Comparison of ENCODE assay signal across 1 cellular context in genomic region chr18:4453712-4454547, GRCh38.
TF ChIP-seq lines count a peak whose summit lies in the region.

No MANE protein-coding gene starts in this region.

TF ChIP-seq in GM12878, 131 proteins besides CTCF, POLR2A, EP300 and RAD21 (continues in another document):
- no peak; the same call in 1 of the 2 replicates for TF ChIP-seq POLR2AphosphoS2 (IDR thresholded peaks at IDR 0.05; ENCODE audit: low read depth, low read length)
- peak; percentile 45 for TF ChIP-seq IKZF1 (conservative IDR thresholded peaks at IDR 0.05)
- TF ChIP-seq DPF2 (IDR thresholded peaks at IDR 0.05) = 0 out of 2 replicates have a peak, but pooled peaks have one; percentile 11
- no peak for TF ChIP-seq CHD4 (IDR thresholded peaks at IDR 0.05)
- no peak for TF ChIP-seq NR2C1 (IDR thresholded peaks at IDR 0.05)
- no peak for TF ChIP-seq BMI1 (IDR thresholded peaks at IDR 0.05; ENCODE audit: borderline replicate concordance)
- peak; percentile 57 for TF ChIP-seq MLLT1 (IDR thresholded peaks at IDR 0.05)
- TF ChIP-seq CBX5 (IDR thresholded peaks at IDR 0.05; ENCODE audit: low read depth) = no peak
- no peak for TF ChIP-seq MXI1 (IDR thresholded peaks at IDR 0.05; ENCODE audit: low read depth, low read length)
- 0 out of 4 replicates have a peak, but pooled peaks of 1 of the 2 experiments have one; percentile 21 for TF ChIP-seq IKZF2 (IDR thresholded peaks at IDR 0.05)
- TF ChIP-seq RBBP5 (conservative IDR thresholded peaks at IDR 0.05) = no peak
- peak in 1 of 2 experiments; percentile 27; a peak in 1 of 4 replicates for TF ChIP-seq BHLHE40 (IDR thresholded peaks at IDR 0.05; ENCODE audit: borderline replicate concordance in 1 of 2, low read depth in 2 of 2, low read length in 1 of 2)
- no peak for TF ChIP-seq SUPT20H (IDR thresholded peaks at IDR 0.05; ENCODE audit: borderline replicate concordance, control insufficient read depth, low read depth, low read length)
- no peak for TF ChIP-seq PAX5 (IDR thresholded peaks at IDR 0.05; ENCODE audit: borderline replicate concordance, low read depth, low read length)
- peak; percentile 23; the same call in 1 of the 2 replicates for TF ChIP-seq BACH1 (IDR thresholded peaks at IDR 0.05; ENCODE audit: borderline replicate concordance)
- 0 out of 2 replicates have a peak, but pooled peaks have one; percentile 22 for TF ChIP-seq GATAD2B (conservative IDR thresholded peaks at IDR 0.05; ENCODE audit: low read depth)
- TF ChIP-seq ZBTB11 (CRISPR knock-in tag; IDR thresholded peaks at IDR 0.05) = no peak
- no peak for TF ChIP-seq USF1 (IDR thresholded peaks at IDR 0.05; ENCODE audit: borderline replicate concordance, extremely low read length, insufficient read depth, low read depth, low read length)
- no peak for TF ChIP-seq RB1 (IDR thresholded peaks at IDR 0.05; ENCODE audit: borderline replicate concordance)
- TF ChIP-seq BCLAF1 (IDR thresholded peaks at IDR 0.05) = no peak
- no peak for TF ChIP-seq ZBTB4 (CRISPR knock-in tag; IDR thresholded peaks at IDR 0.05)
- TF ChIP-seq RUNX3 (IDR thresholded peaks at IDR 0.05; ENCODE audit: low read length) = no peak
- no peak for TF ChIP-seq HDAC2 (IDR thresholded peaks at IDR 0.05)
- no peak for TF ChIP-seq SIN3A (IDR thresholded peaks at IDR 0.05; ENCODE audit: low read depth, low read length)
- no peak for TF ChIP-seq MTA2 (IDR thresholded peaks at IDR 0.05; ENCODE audit: low read depth)
- no peak for TF ChIP-seq FOXM1 (IDR thresholded peaks at IDR 0.05; ENCODE audit: low read depth, low read length)
- no peak for TF ChIP-seq PBX3 (IDR thresholded peaks at IDR 0.05; ENCODE audit: insufficient replicate concordance, low read depth, low read length)
- no peak for TF ChIP-seq FOS (IDR thresholded peaks at IDR 0.05; ENCODE audit: borderline replicate concordance, extremely low read depth, insufficient read length)
- no peak for TF ChIP-seq NFYA (IDR thresholded peaks at IDR 0.05; ENCODE audit: borderline replicate concordance, low read depth, low read length)
- TF ChIP-seq HSF1 (IDR thresholded peaks at IDR 0.05; ENCODE audit: low read depth, low read length) = no peak
- no peak for TF ChIP-seq ZNF217 (IDR thresholded peaks at IDR 0.05)
- TF ChIP-seq FOXK2 (IDR thresholded peaks at IDR 0.05) = no peak
- no peak for TF ChIP-seq PKNOX1 (IDR thresholded peaks at IDR 0.05)
- no peak for TF ChIP-seq PAX8 (IDR thresholded peaks at IDR 0.05)
- TF ChIP-seq STAT1 (conservative IDR thresholded peaks at IDR 0.05) = no peak
- peak; percentile 48 for TF ChIP-seq SMAD1 (IDR thresholded peaks at IDR 0.05; ENCODE audit: low read depth, partially characterized antibody)
- TF ChIP-seq POU2F2 (IDR thresholded peaks at IDR 0.05; ENCODE audit: borderline replicate concordance, low read depth, low read length) = no peak
- no peak for TF ChIP-seq SRF (IDR thresholded peaks at IDR 0.05; ENCODE audit: low read depth in 2 of 2, low read length in 2 of 2)
- TF ChIP-seq YBX1 (IDR thresholded peaks at IDR 0.05) = no peak
- TF ChIP-seq SREBF1 (IDR thresholded peaks at IDR 0.05; ENCODE audit: low read length) = no peak
- TF ChIP-seq CBX3 (IDR thresholded peaks at IDR 0.05; ENCODE audit: borderline replicate concordance, low read depth) = no peak
- no peak for TF ChIP-seq RELB (IDR thresholded peaks at IDR 0.05; ENCODE audit: low read depth)
- TF ChIP-seq RAD51 (IDR thresholded peaks at IDR 0.05) = no peak
- TF ChIP-seq EZH2 (IDR thresholded peaks at IDR 0.05; ENCODE audit: borderline replicate concordance, control insufficient read depth, low read depth, low read length) = no peak
- no peak for TF ChIP-seq NFXL1 (IDR thresholded peaks at IDR 0.05; ENCODE audit: borderline replicate concordance)
- no peak for TF ChIP-seq TAF1 (IDR thresholded peaks at IDR 0.05; ENCODE audit: borderline replicate concordance, low read depth, low read length)
- TF ChIP-seq HCFC1 (IDR thresholded peaks at IDR 0.05; ENCODE audit: low read length) = no peak
